23 cellular contexts compared by ENCODE assay signal in genomic region chr7:50406935-50407334, GRCh38. TPM values are rescaled to one million over a fixed set of nuclear protein-coding genes. Genes with fewer than 3 reads are reported as not detected.
DNase-seq lines count a peak whose midpoint lies in the region; ATAC-seq and FAIRE-seq lines count a peak whose summit lies in the region.
"Had no signal": no experiment of that assay in that cellular context is flagged by ENCODE, and none has a peak within 500 bp of the region (broad histone marks: within the 10 kb centered on the region; RNA-seq: fewer than 3 reads in every experiment).

No MANE protein-coding gene starts in this region.

- no peaks in the 10 kb centered on the region for H3K9me3 Mint-ChIP-seq in activated CD4-positive, alpha-beta T cell treated with anti-CD3 and anti-CD28 coated beads for 36 hours (ENCODE audit: low read depth)
- no peaks in the 10 kb centered on the region for H3K9me3 Mint-ChIP-seq in CD8-positive, alpha-beta memory T cell
- no peaks in the 10 kb centered on the region for H3K9me3 Mint-ChIP-seq in activated T-helper 2 cell treated with anti-CD3 and anti-CD28 coated beads, Interferon-gamma antibody, Interleukin-2, Interleukin-4, amounts not matched to agents 10 μg/mL and 5 μg/mL and 100 μg/mL, durations not matched to agents 14 hours and 24 hours and 36 hours
- H3K9me3 Mint-ChIP-seq in naive thymus-derived CD8-positive, alpha-beta T cell, result no peaks in the 10 kb centered on the region
- H3K9me3 Mint-ChIP-seq: neural crest cell had no signal

- no peaks in the 10 kb centered on the region for H3K9me3 ChIP-seq in CD8-positive, alpha-beta memory T cell (ENCODE audit: low read length)
- H3K9me3 ChIP-seq: Peyer's patch, tibial artery had no signal

- H3K4me3 Mint-ChIP-seq in activated CD4-positive, alpha-beta T cell treated with anti-CD3 and anti-CD28 coated beads for 36 hours, result no peak overlapping the region
- H3K4me3 Mint-ChIP-seq in CD8-positive, alpha-beta memory T cell, result peak overlapping the region in 1 of 7 donors; percentile 30
- no peak overlapping the region for H3K4me3 Mint-ChIP-seq in activated T-helper 2 cell treated with anti-CD3 and anti-CD28 coated beads, Interferon-gamma antibody, Interleukin-2, Interleukin-4, amounts not matched to agents 10 μg/mL and 5 μg/mL and 100 μg/mL, durations not matched to agents 14 hours and 24 hours and 36 hours (ENCODE audit: low read depth)
- peak overlapping the region in 4 of 10 donors; percentile 4 to 40 (median 16) for H3K4me3 Mint-ChIP-seq in naive thymus-derived CD8-positive, alpha-beta T cell
- H3K4me3 Mint-ChIP-seq: neural crest cell had no signal

- H3K4me1 Mint-ChIP-seq in activated CD4-positive, alpha-beta T cell treated with anti-CD3 and anti-CD28 coated beads for 36 hours, result peaks cover 83% of the 10 kb centered on the region
- peaks cover 69 to 98% (median 96%) of the 10 kb centered on the region in 3 donors for H3K4me1 Mint-ChIP-seq in CD8-positive, alpha-beta memory T cell
- peaks cover 43% of the 10 kb centered on the region for H3K4me1 Mint-ChIP-seq in activated T-helper 2 cell treated with anti-CD3 and anti-CD28 coated beads, Interferon-gamma antibody, Interleukin-2, Interleukin-4, amounts not matched to agents 10 μg/mL and 5 μg/mL and 100 μg/mL, durations not matched to agents 14 hours and 24 hours and 36 hours (ENCODE audit: low read depth)
- H3K4me1 Mint-ChIP-seq in naive thymus-derived CD8-positive, alpha-beta T cell, result peaks cover 43 to 98% (median 86%) of the 10 kb centered on the region in 4 donors
- H3K4me1 Mint-ChIP-seq: neural crest cell had no signal

- POLR2A ChIA-PET in activated CD4-positive, alpha-beta T cell treated with anti-CD3 and anti-CD28 coated beads for 36 hours (lab: Charles Lee), result interaction anchor here (0.5 to 0.6 kb wide), 2 partner anchors 188 to 714 kb away, joined by 3 read pairs; no protein-coding TSS in a partner anchor
- POLR2A ChIA-PET in CD8-positive, alpha-beta memory T cell (lab: Charles Lee), result interaction anchor here (1.2 kb wide), 1 partner anchor 9 kb away, joined by 3 read pairs; no protein-coding TSS in a partner anchor
- POLR2A ChIA-PET in naive thymus-derived CD8-positive, alpha-beta T cell (lab: Charles Lee), result interaction anchor here (0.6 to 1.1 kb wide), 5 partner anchors 9 to 200 kb away, joined by 3 to 4 read pairs (median 3); no protein-coding TSS in a partner anchor

- no peak overlapping the region for H3K4me3 ChIP-seq in CD8-positive, alpha-beta memory T cell (ENCODE audit: low read length)
- H3K4me3 ChIP-seq: Peyer's patch, SK-N-MC, smooth muscle cell, tibial artery had no signal

- peaks cover 8% of the 10 kb centered on the region for H3K4me1 ChIP-seq in CD8-positive, alpha-beta memory T cell (ENCODE audit: insufficient read depth, low read length)
- H3K4me1 ChIP-seq: tibial artery had no signal

- peak; percentile 19 for ATAC-seq in activated CD4-positive, alpha-beta T cell treated with anti-CD3 and anti-CD28 coated beads for 36 hours
- no peak for ATAC-seq in naive thymus-derived CD8-positive, alpha-beta T cell
- no peak for ATAC-seq in HG03521 (IDR thresholded peaks at IDR 0.05; ENCODE audit: unreplicated experiment)
- ATAC-seq in left ventricle myocardium superior, result no peak

- intact Hi-C loops in activated CD4-positive, alpha-beta T cell treated with anti-CD3 and anti-CD28 coated beads for 36 hours (cut with DNase I, micrococcal nuclease), result no loop called here
- intact Hi-C loops in activated T-helper 2 cell treated with anti-CD3 and anti-CD28 coated beads, Interferon-gamma antibody, Interleukin-2, Interleukin-4, amounts not matched to agents 10 μg/mL and 5 μg/mL and 100 μg/mL, durations not matched to agents 14 hours and 24 hours and 36 hours (cut with micrococcal nuclease), result no loop called here
- intact Hi-C loops in left ventricle myocardium superior (cut with micrococcal nuclease), result no loop called here

- H3K27ac Mint-ChIP-seq in activated CD4-positive, alpha-beta T cell treated with anti-CD3 and anti-CD28 coated beads for 36 hours, result no peak overlapping the region
- H3K27ac Mint-ChIP-seq in CD8-positive, alpha-beta memory T cell, result peak overlapping the region; percentile 54 to 93 (median 78)
- H3K27ac Mint-ChIP-seq in activated T-helper 2 cell treated with anti-CD3 and anti-CD28 coated beads, Interferon-gamma antibody, Interleukin-2, Interleukin-4, amounts not matched to agents 10 μg/mL and 5 μg/mL and 100 μg/mL, durations not matched to agents 14 hours and 24 hours and 36 hours, result peak overlapping the region; percentile 64
- H3K27ac Mint-ChIP-seq in naive thymus-derived CD8-positive, alpha-beta T cell, result peak overlapping the region; percentile 39 to 96 (median 84)

- no peak for DNase-seq in activated CD4-positive, alpha-beta T cell treated with anti-CD3 and anti-CD28 coated beads for 36 hours
- DNase-seq in activated CD4-positive, alpha-beta T cell treated with anti-CD3 and anti-CD28 coated beads for 48 hours, result no peak
- no peak for DNase-seq in CD8-positive, alpha-beta memory T cell
- no peak for DNase-seq in activated T-helper 2 cell treated with anti-CD3 and anti-CD28 coated beads, Interferon-gamma antibody, Interleukin-2, Interleukin-4, amounts not matched to agents 10 μg/mL and 5 μg/mL and 100 μg/mL, durations not matched to agents 14 hours and 24 hours and 36 hours (ENCODE audit: low spot score)
- DNase-seq in naive thymus-derived CD8-positive, alpha-beta T cell, result no peak
- DNase-seq in HTR-8/SVneo (ENCODE audit: insufficient read length, low spot score) (no peak), left ventricle myocardium superior (no peak)
- DNase-seq: activated CD4-positive, alpha-beta T cell treated with anti-CD3 and anti-CD28 coated beads for 4 hours; activated effector memory CD4-positive, alpha-beta T cell treated with Interleukin-2 at 50 U/mL for 16 hours; DMS79 treated with DMSO at 0.1 percent for 48 hours; H7; mesendoderm; NCI-H2227 treated with DMSO at 0.1 percent for 48 hours; Peyer's patch; tibial artery had no signal

- H3K27me3 ChIP-seq in CD8-positive, alpha-beta memory T cell (ENCODE audit: insufficient read depth, low read length, poor library complexity, severe bottlenecking), result no peaks in the 10 kb centered on the region
- H3K27me3 ChIP-seq: Peyer's patch had no signal

- peaks cover 28% of the 10 kb centered on the region for H3K36me3 Mint-ChIP-seq in activated CD4-positive, alpha-beta T cell treated with anti-CD3 and anti-CD28 coated beads for 36 hours (ENCODE audit: low read depth)
- peaks cover 0 to 38% (median 4%) of the 10 kb centered on the region in 3 donors for H3K36me3 Mint-ChIP-seq in CD8-positive, alpha-beta memory T cell
- peaks cover 49% of the 10 kb centered on the region for H3K36me3 Mint-ChIP-seq in activated T-helper 2 cell treated with anti-CD3 and anti-CD28 coated beads, Interferon-gamma antibody, Interleukin-2, Interleukin-4, amounts not matched to agents 10 μg/mL and 5 μg/mL and 100 μg/mL, durations not matched to agents 14 hours and 24 hours and 36 hours (ENCODE audit: low read depth)
- peaks cover 0 to 26% (median 6%) of the 10 kb centered on the region in 3 donors for H3K36me3 Mint-ChIP-seq in naive thymus-derived CD8-positive, alpha-beta T cell

- no peak overlapping the region for H3K27ac ChIP-seq in CD8-positive, alpha-beta memory T cell (ENCODE audit: low read depth, low read length)
- H3K27ac ChIP-seq: SK-N-MC, tibial artery had no signal

- FAIRE-seq in HTR-8/SVneo (lab: Jason Lieb, UNC), result no peak
- FAIRE-seq: A204.1, astrocyte, endometrium, islet of Langerhans had no signal

- H3K36me3 ChIP-seq in CD8-positive, alpha-beta memory T cell (ENCODE audit: insufficient read depth, low read length), result peaks cover 27% of the 10 kb centered on the region
- H3K36me3 ChIP-seq: Peyer's patch, tibial artery had no signal

- H3K27me3 Mint-ChIP-seq in activated CD4-positive, alpha-beta T cell treated with anti-CD3 and anti-CD28 coated beads for 36 hours, result no peaks in the 10 kb centered on the region
- H3K27me3 Mint-ChIP-seq in CD8-positive, alpha-beta memory T cell, result no peaks in the 10 kb centered on the region
- H3K27me3 Mint-ChIP-seq in activated T-helper 2 cell treated with anti-CD3 and anti-CD28 coated beads, Interferon-gamma antibody, Interleukin-2, Interleukin-4, amounts not matched to agents 10 μg/mL and 5 μg/mL and 100 μg/mL, durations not matched to agents 14 hours and 24 hours and 36 hours (ENCODE audit: low read depth), result no peaks in the 10 kb centered on the region
- no peaks in the 10 kb centered on the region for H3K27me3 Mint-ChIP-seq in naive thymus-derived CD8-positive, alpha-beta T cell

- CTCF ChIA-PET in activated CD4-positive, alpha-beta T cell treated with anti-CD3 and anti-CD28 coated beads for 36 hours (lab: Charles Lee), result interaction anchor here (0.6 to 1.6 kb wide), 6 partner anchors 9 to 349 kb away, joined by 3 to 17 read pairs (median 4); no protein-coding TSS in a partner anchor
- CTCF ChIA-PET in CD8-positive, alpha-beta memory T cell (lab: Charles Lee), result interaction anchor here (0.6 to 2.9 kb wide), 2 partner anchors 10 to 202 kb away, joined by 4 to 20 read pairs; no protein-coding TSS in a partner anchor

RNA-seq across cellular contexts. Expression of gene FIGNL1, which starts 43.2 kb away (rescaled TPM):
- 10 to 100 TPM; 46.9 to 49.3 TPM for total RNA-seq in activated CD4-positive, alpha-beta T cell treated with anti-CD3 and anti-CD28 coated beads for 36 hours
- total RNA-seq in CD8-positive, alpha-beta memory T cell, result 10 to 100 TPM; 45.1 TPM
- 6.8 TPM for polyA plus RNA-seq in CD8-positive, alpha-beta memory T cell
- total RNA-seq in activated T-helper 2 cell treated with anti-CD3 and anti-CD28 coated beads, Interferon-gamma antibody, Interleukin-2, Interleukin-4, amounts not matched to agents 10 μg/mL and 5 μg/mL and 100 μg/mL, durations not matched to agents 14 hours and 24 hours and 36 hours, result 40.0 and 42.5 TPM in 2 replicates
- 10 to 100 TPM; 14.8 to 15.1 TPM for total RNA-seq in naive thymus-derived CD8-positive, alpha-beta T cell
- 10 to 100 TPM in 1 of 3 donors, 1 to 10 TPM in 2; 4.2 to 10.2 (median 7.2) TPM for polyA plus RNA-seq in naive thymus-derived CD8-positive, alpha-beta T cell
- total RNA-seq in left ventricle myocardium superior, result 5.2 TPM
